In the genomic region with DNA sequence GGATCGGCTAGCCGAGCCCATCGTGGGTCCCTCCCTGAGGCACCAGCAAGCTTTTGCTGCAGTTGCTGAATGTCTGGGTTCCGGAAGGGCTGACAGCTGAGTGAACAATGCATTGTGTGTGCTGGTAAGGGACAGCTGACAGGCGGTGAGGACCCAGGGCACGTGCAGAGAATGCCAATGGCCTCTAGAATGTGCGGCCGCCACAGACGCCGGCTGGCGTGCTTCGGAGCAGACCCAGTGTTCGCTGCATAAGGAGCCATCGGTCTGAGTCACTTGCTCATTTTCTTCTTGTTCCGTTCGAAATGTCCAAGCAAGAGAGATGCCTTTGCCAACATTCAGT, we compare ENCODE assay signal across 31 cellular contexts. TPM values are rescaled to one million over a fixed set of nuclear protein-coding genes. Genes with fewer than 3 reads are reported as not detected.
DNase-seq lines count a peak whose midpoint lies in the region; ATAC-seq and TF ChIP-seq lines count a peak whose summit lies in the region.
"Had no signal": no experiment of that assay in that cellular context is flagged by ENCODE, and none has a peak within 500 bp of the region (broad histone marks: within the 10 kb centered on the region; RNA-seq: fewer than 3 reads in every experiment).

No MANE protein-coding gene starts in this region.

- intact Hi-C loops in posterior cingulate gyrus (cut with DNase I) = loop anchor here (10.0 kb wide), 1 partner anchor 145 kb away; a partner anchor contains a TSS
- intact Hi-C loops in aorta (cut with DNase I) = no loop called here

- WGBS in aorta, 2 donors = 38 to 53% methylated on average over 16 of the region's 16 CpGs

- H3K27me3 ChIP-seq in layer of hippocampus (ENCODE audit: control insufficient read depth, insufficient read depth, low read length) = peaks cover 10% of the 10 kb centered on the region
- H3K27me3 ChIP-seq in aorta (ENCODE audit: control insufficient read depth in 1 of 2, insufficient read depth in 2 of 2, low read length in 1 of 2) = no peaks in the 10 kb centered on the region

- H3K4me1 ChIP-seq in aorta (ENCODE audit: control insufficient read depth in 1 of 2, insufficient read depth in 2 of 2, low read length in 2 of 2) = no peaks in the 10 kb centered on the region

- H3K4me3 ChIP-seq in aorta (ENCODE audit: low read length in 2 of 2) = no peak overlapping the region
- H3K4me3 ChIP-seq: coronary artery, smooth muscle cell, tibial artery had no signal

- no peaks in the 10 kb centered on the region for H3K36me3 ChIP-seq in aorta (ENCODE audit: control insufficient read depth in 1 of 2, insufficient read depth in 2 of 2, low read length in 1 of 2)
- H3K36me3 ChIP-seq: tibial artery, WERI-Rb-1 had no signal

- DNase-seq in caudate nucleus (lab: John Stamatoyannopoulos, UW) = peak in 60 of 61 donors; percentile 19 to 94 (median 80)
- DNase-seq in posterior cingulate gyrus = peak; percentile 78 to 98 (median 86)
- DNase-seq in aorta = no peak
- DNase-seq in NCI-H524 (lab: John Stamatoyannopoulos, UW) = no peak
- DNase-seq: activated CD8-positive, alpha-beta memory T cell treated with anti-CD3 and anti-CD28 coated beads, Interleukin-2, amount 50 U/mL, for 4 hours; activated naive CD8-positive, alpha-beta T cell treated with anti-CD3 and anti-CD28 coated beads for 36 hours; CD4-positive, alpha-beta T cell; GF-D8; HFFc6; NCI-H1105; NCI-H2081 treated with DMSO at 0.1 percent for 48 hours; NCI-H446 treated with DMSO at 0.1 percent for 48 hours; SK-N-SH; stimulated activated CD4-positive, alpha-beta T cell treated with anti-CD3 and anti-CD28 coated beads, Interleukin-2, amount 100 ng/mL, for 48 hours; stimulated activated naive B cell treated with anti-CD40 and anti-IgM and Interleukin-4, amounts not matched to agents 10 μg/mL and 1 μg/mL and 100 μg/mL, for 72 hours; tibial artery; WERI-Rb-1 had no signal

- no peaks in the 10 kb centered on the region for H3K9me3 ChIP-seq in aorta (ENCODE audit: control insufficient read depth, low read length)
- H3K9me3 ChIP-seq: SK-N-SH, tibial artery had no signal

- no peak for TF ChIP-seq EP300 in Ishikawa (IDR thresholded peaks at IDR 0.05; ENCODE audit: borderline replicate concordance)

- TF ChIP-seq RAD21 in Ishikawa (IDR thresholded peaks at IDR 0.05; ENCODE audit: low read depth) = no peak

- H3K27ac ChIP-seq in caudate nucleus (ENCODE audit: low read depth, low read length) (peak overlapping the region; percentile 26), layer of hippocampus (ENCODE audit: low read depth, low read length) (peak overlapping the region; percentile 65), aorta (ENCODE audit: low read depth in 1 of 2, low read length in 2 of 2) (no peak overlapping the region)
- H3K27ac ChIP-seq: coronary artery, HL-60, tibial artery, WERI-Rb-1 had no signal

- no peak for ATAC-seq in GM18505 (IDR thresholded peaks at IDR 0.05; ENCODE audit: unreplicated experiment)
- no peak for ATAC-seq in aorta (ENCODE audit: low FRiP score)
- ATAC-seq in GM18861 (IDR thresholded peaks at IDR 0.05; ENCODE audit: unreplicated experiment) = no peak
- ATAC-seq: left lobe of liver; natural killer cell treated with Interleukin-12 subunit alpha and Interleukin-12 subunit beta and Interleukin-15 and Interleukin-18, amount 100 ng/mL, for 72 hours; stimulated activated naive B cell treated with anti-CD40 and anti-IgM and Interleukin-4, amounts not matched to agents 10 μg/mL and 1 μg/mL and 100 μg/mL, for 72 hours had no signal

- no peak for TF ChIP-seq POLR2A in GM18505 (IDR thresholded peaks at IDR 0.05; ENCODE audit: borderline replicate concordance, extremely low read depth, insufficient read depth, insufficient read length)

TF ChIP-seq in Ishikawa, 13 proteins besides CTCF, POLR2A, EP300 and RAD21:
- TF ChIP-seq, protein P1, sequence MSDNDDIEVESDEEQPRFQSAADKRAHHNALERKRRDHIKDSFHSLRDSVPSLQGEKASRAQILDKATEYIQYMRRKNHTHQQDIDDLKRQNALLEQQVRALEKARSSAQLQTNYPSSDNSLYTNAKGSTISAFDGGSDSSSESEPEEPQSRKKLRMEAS (IDR thresholded peaks at IDR 0.05) = 0 out of 2 replicates have a peak, but pooled peaks have one; percentile 25
- no peak for TF ChIP-seq YY1 (IDR thresholded peaks at IDR 0.05; ENCODE audit: low read depth)
- no peak for TF ChIP-seq NFIC (IDR thresholded peaks at IDR 0.05)
- no peak for TF ChIP-seq TAF1 (IDR thresholded peaks at IDR 0.05; ENCODE audit: low read depth)
- TF ChIP-seq, protein P2, sequence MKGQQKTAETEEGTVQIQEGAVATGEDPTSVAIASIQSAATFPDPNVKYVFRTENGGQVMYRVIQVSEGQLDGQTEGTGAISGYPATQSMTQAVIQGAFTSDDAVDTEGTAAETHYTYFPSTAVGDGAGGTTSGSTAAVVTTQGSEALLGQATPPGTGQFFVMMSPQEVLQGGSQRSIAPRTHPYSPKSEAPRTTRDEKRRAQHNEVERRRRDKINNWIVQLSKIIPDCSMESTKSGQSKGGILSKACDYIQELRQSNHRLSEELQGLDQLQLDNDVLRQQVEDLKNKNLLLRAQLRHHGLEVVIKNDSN (IDR thresholded peaks at IDR 0.05) = no peak
- no peak for TF ChIP-seq FOXM1 (IDR thresholded peaks at IDR 0.05; ENCODE audit: borderline replicate concordance, low read depth)
- no peak for TF ChIP-seq TEAD4 (IDR thresholded peaks at IDR 0.05)
- TF ChIP-seq CREB1 (IDR thresholded peaks at IDR 0.05; ENCODE audit: low read depth) = no peak

RNA-seq across cellular contexts. Expression of a gene that starts 1.7 kb away (rescaled TPM):
- total RNA-seq in aorta = not detected
- polyA plus RNA-seq in aorta = under 1 TPM in 1 of 2 donors, not detected in 1; 0.20 TPM
- total RNA-seq: activated naive CD8-positive, alpha-beta T cell treated with anti-CD3 and anti-CD28 coated beads for 36 hours; activated T-helper 2 cell treated with anti-CD3 and anti-CD28 coated beads, Interferon-gamma antibody, Interleukin-2, Interleukin-4, amounts not matched to agents 10 μg/mL and 5 μg/mL and 100 μg/mL, durations not matched to agents 14 hours and 24 hours and 36 hours; CD4-positive, alpha-beta T cell; HFFc6; mesenteric fat pad; natural killer cell treated with Interleukin-12 subunit alpha and Interleukin-12 subunit beta and Interleukin-15 and Interleukin-18, amount 100 ng/mL, for 72 hours; pulmonary artery endothelial cell; RPMI7951; smooth muscle cell; T-helper 2 cell treated with Interferon-gamma antibody and Interleukin-4, amounts not matched to agents 100 ng/mL and 5 ng/mL, for 36 hours had no signal
- polyA plus RNA-seq: SK-N-SH, smooth muscle cell had no signal

Comparison
In these comparisons a context has a peak if more than half of its experiments do, and no peak if none do; other contexts are left out.
1. DNase-seq: peak in caudate nucleus (60 of 61) and posterior cingulate gyrus (10 of 10); none in aorta (0 of 2) and NCI-H524 (0 of 2).
2. H3K27ac ChIP-seq: peak in caudate nucleus (single experiment) and layer of hippocampus (single experiment); none in aorta (0 of 2).